In genomic region chr1:4741876-4742423, GRCh38 we compare ENCODE assay signal across 29 cellular contexts.
"Had no signal": no experiment of that assay in that cellular context is flagged by ENCODE, and none has a peak within 500 bp of the region (broad histone marks: within the 10 kb centered on the region; RNA-seq: fewer than 3 reads in every experiment).

No MANE protein-coding gene starts in this region.

- H3K9me3 Mint-ChIP-seq: activated naive CD4-positive, alpha-beta T cell treated with anti-CD3 and anti-CD28 coated beads for 36 hours; natural killer cell had no signal

- H3K4me3 ChIP-seq: adrenal gland, body of pancreas, cardiac muscle cell, colonic mucosa, neural progenitor cell, spleen, transverse colon had no signal

- H3K4me2 ChIP-seq: neural progenitor cell had no signal

- H3K4me3 Mint-ChIP-seq: activated CD8-positive, alpha-beta T cell treated with anti-CD3 and anti-CD28 coated beads for 36 hours; activated naive CD4-positive, alpha-beta T cell treated with anti-CD3 and anti-CD28 coated beads for 36 hours; activated naive CD8-positive, alpha-beta T cell treated with anti-CD3 and anti-CD28 coated beads for 36 hours; activated T-cell treated with anti-CD3 and anti-CD28 coated beads, Interleukin-2, amount 50 U/mL, for 72 hours; immature natural killer cell; memory B cell; natural killer cell; neural progenitor cell; T-helper 2 cell treated with Interferon-gamma antibody and Interleukin-4, amounts not matched to agents 5 μg/mL and 100 μg/mL, for 36 hours; WTC11 had no signal

- H3K27ac ChIP-seq: adrenal gland, body of pancreas, cardiac muscle cell, colonic mucosa, neural progenitor cell, spleen, transverse colon had no signal

- H3K27me3 Mint-ChIP-seq: activated CD8-positive, alpha-beta T cell treated with anti-CD3 and anti-CD28 coated beads for 36 hours had no signal

- H3K27me3 ChIP-seq: adrenal gland, body of pancreas, cardiac muscle cell, colonic mucosa, neural progenitor cell, transverse colon had no signal

- H3K9ac ChIP-seq: neural progenitor cell had no signal

- FAIRE-seq: kidney had no signal

- H3K4me1 ChIP-seq: adrenal gland, body of pancreas, colonic mucosa, neural progenitor cell, transverse colon had no signal

- H3K9me3 ChIP-seq: adrenal gland, body of pancreas, colonic mucosa, transverse colon had no signal

- DNase-seq: activated CD4-positive, alpha-beta T cell treated with anti-CD3 and anti-CD28 coated beads for 1 hour; activated CD4-positive, alpha-beta T cell treated with anti-CD3 and anti-CD28 coated beads, Interleukin-2, amount 50 U/mL, for 1 hour; activated CD8-positive, alpha-beta T cell treated with anti-CD3 and anti-CD28 coated beads for 36 hours; activated effector memory CD4-positive, alpha-beta T cell treated with Interleukin-2 at 50 U/mL for 16 hours; activated naive CD4-positive, alpha-beta T cell treated with anti-CD3 and anti-CD28 coated beads for 36 hours; activated naive CD8-positive, alpha-beta T cell treated with anti-CD3 and anti-CD28 coated beads for 36 hours; activated T-cell treated with anti-CD3 and anti-CD28 coated beads for 4 hours; activated T-cell treated with anti-CD3 and anti-CD28 coated beads, Interleukin-2, amount 50 U/mL, for 72 hours; adrenal gland; aorta; body of pancreas; cerebellar nuclear complex; colonic mucosa; effector memory CD4-positive, alpha-beta T cell; immature natural killer cell; kidney; natural killer cell; occipital lobe; right cardiac atrium; spleen; stimulated activated CD4-positive, alpha-beta T cell treated with anti-CD3 and anti-CD28 coated beads, Interleukin-2, amount 100 ng/mL, for 48 hours; stimulated activated naive CD4-positive, alpha-beta T cell treated with Interleukin-2 at 50 U/mL for 16 hours; T-helper 1 cell; transverse colon had no signal

- ATAC-seq: activated CD8-positive, alpha-beta T cell treated with anti-CD3 and anti-CD28 coated beads for 36 hours; activated T-cell treated with anti-CD3 and anti-CD28 coated beads, Interleukin-2, amount 50 U/mL, for 72 hours; body of pancreas; natural killer cell; right cardiac atrium; WTC11 had no signal

- H2AFZ ChIP-seq: neural progenitor cell had no signal

- H3K36me3 ChIP-seq: adrenal gland, cardiac muscle cell, colonic mucosa, neural progenitor cell, spleen, transverse colon had no signal

- H3K4me1 Mint-ChIP-seq: activated naive CD8-positive, alpha-beta T cell treated with anti-CD3 and anti-CD28 coated beads for 36 hours; immature natural killer cell; natural killer cell; WTC11 had no signal

- H3K27ac Mint-ChIP-seq: activated CD8-positive, alpha-beta T cell treated with anti-CD3 and anti-CD28 coated beads for 36 hours; activated naive CD4-positive, alpha-beta T cell treated with anti-CD3 and anti-CD28 coated beads for 36 hours; activated naive CD8-positive, alpha-beta T cell treated with anti-CD3 and anti-CD28 coated beads for 36 hours; activated T-cell treated with anti-CD3 and anti-CD28 coated beads, Interleukin-2, amount 50 U/mL, for 72 hours; immature natural killer cell; memory B cell; natural killer cell; neural progenitor cell; T-helper 2 cell treated with Interferon-gamma antibody and Interleukin-4, amounts not matched to agents 5 μg/mL and 100 μg/mL, for 36 hours; WTC11 had no signal

- H3K36me3 Mint-ChIP-seq: activated naive CD8-positive, alpha-beta T cell treated with anti-CD3 and anti-CD28 coated beads for 36 hours; immature natural killer cell; natural killer cell had no signal
